In the genomic region with DNA sequence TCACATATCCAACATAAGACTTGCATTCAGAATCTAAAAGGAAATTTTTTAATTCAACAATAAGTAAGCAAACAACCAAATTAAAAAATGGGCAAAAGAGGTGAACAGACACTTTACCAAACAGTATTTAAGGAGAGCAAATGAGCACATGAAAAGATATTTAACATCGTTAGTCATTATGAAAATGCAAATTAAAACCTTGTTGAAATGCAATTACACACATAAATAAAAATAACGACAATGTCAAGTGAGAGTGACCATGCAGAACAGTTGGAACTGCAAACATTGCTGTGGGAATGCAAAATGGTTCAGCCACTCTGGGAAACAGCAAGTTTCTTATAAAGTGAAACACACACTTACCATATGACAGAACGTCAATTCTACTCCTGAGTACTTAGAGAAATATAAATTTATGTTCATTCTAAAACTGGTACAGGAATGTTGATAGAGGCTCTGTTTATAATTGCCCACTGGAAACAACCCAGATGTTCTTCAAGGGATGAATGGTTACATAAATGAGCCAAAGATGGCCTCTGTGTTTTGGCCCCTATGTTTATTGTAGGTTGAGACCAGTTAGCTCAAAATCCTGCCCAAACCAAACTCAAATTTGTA, we compare ENCODE assay signal across 1 cellular context.
TF ChIP-seq lines count a peak whose summit lies in the region.

No MANE protein-coding gene starts in this region.

TF ChIP-seq in K562, 482 proteins besides CTCF, POLR2A, EP300 and RAD21 (continued from another document and continues in another):
- TF ChIP-seq, protein P1, sequence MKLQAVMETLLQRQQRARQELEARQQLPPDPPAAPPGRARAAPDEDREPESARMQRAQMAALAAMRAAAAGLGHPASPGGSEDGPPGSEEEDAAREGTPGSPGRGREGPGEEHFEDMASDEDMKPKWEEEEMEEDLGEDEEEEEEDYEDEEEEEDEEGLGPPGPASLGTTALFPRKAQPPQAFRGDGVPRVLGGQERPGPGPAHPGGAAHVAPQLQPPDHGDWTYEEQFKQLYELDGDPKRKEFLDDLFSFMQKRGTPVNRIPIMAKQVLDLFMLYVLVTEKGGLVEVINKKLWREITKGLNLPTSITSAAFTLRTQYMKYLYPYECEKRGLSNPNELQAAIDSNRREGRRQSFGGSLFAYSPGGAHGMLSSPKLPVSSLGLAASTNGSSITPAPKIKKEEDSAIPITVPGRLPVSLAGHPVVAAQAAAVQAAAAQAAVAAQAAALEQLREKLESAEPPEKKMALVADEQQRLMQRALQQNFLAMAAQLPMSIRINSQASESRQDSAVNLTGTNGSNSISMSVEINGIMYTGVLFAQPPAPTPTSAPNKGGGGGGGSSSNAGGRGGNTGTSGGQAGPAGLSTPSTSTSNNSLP (IDR thresholded peaks at IDR 0.05; ENCODE audit: borderline replicate concordance, low read depth, low read length): no peak
- TF ChIP-seq ZNF76 (CRISPR knock-in tag; IDR thresholded peaks at IDR 0.05; ENCODE audit: borderline replicate concordance) (no peak), MBD2 (IDR thresholded peaks at IDR 0.05; ENCODE audit: borderline replicate concordance, low read depth) (no peak), NR1H2 (CRISPR knock-in tag; IDR thresholded peaks at IDR 0.05) (no peak), KDM5B (IDR thresholded peaks at IDR 0.05; ENCODE audit: insufficient replicate concordance, low read depth, low read length) (no peak), GATA2 (CRISPR knock-in tag; IDR thresholded peaks at IDR 0.05) (no peak), SMAD3 (CRISPR knock-in tag; conservative IDR thresholded peaks at IDR 0.05) (0 out of 2 replicates have a peak, but pooled peaks have one; percentile 26), PURB (CRISPR knock-in tag; IDR thresholded peaks at IDR 0.05; ENCODE audit: low read depth) (no peak), KLF6 (CRISPR knock-in tag; IDR thresholded peaks at IDR 0.05; ENCODE audit: borderline replicate concordance) (no peak), TCFL5 (CRISPR knock-in tag; conservative IDR thresholded peaks at IDR 0.05) (no peak), L3MBTL2 (IDR thresholded peaks at IDR 0.05) (no peak), TEAD1 (CRISPR knock-in tag; IDR thresholded peaks at IDR 0.05) (no peak; a peak in 1 of 4 replicates), CSDE1 (IDR thresholded peaks at IDR 0.05) (no peak), FOXA3 (CRISPR knock-in tag; conservative IDR thresholded peaks at IDR 0.05 in 1 of 2, IDR thresholded peaks at IDR 0.05 in 1 of 2) (0 out of 4 replicates have a peak, but pooled peaks of 1 of the 2 experiments have one; percentile 4), JUNB (CRISPR knock-in tag; conservative IDR thresholded peaks at IDR 0.05) (no peak), CBX2 (IDR thresholded peaks at IDR 0.05; ENCODE audit: insufficient read depth, low read length, poor library complexity, severe bottlenecking) (no peak), NONO (IDR thresholded peaks at IDR 0.05; ENCODE audit: low read depth in 2 of 2, low read length in 1 of 2) (no peak), RBFOX2 (IDR thresholded peaks at IDR 0.05; ENCODE audit: low read depth, low read length) (peak; percentile 56), EZH2 (IDR thresholded peaks at IDR 0.05; ENCODE audit: borderline replicate concordance, low read depth, low read length) (no peak), STAT5A (IDR thresholded peaks at IDR 0.05; ENCODE audit: borderline replicate concordance, low read length) (no peak), XRCC5 (IDR thresholded peaks at IDR 0.05; ENCODE audit: low read depth, low read length) (no peak), SMARCC2 (IDR thresholded peaks at IDR 0.05; ENCODE audit: low read depth) (no peak), BRCA1 (IDR thresholded peaks at IDR 0.05) (no peak), BRCA1 (CRISPR knock-in tag; IDR thresholded peaks at IDR 0.05) (no peak), FUS (optimal IDR thresholded peaks at IDR 0.05; ENCODE audit: low read depth, low read length) (no peak), TBP (optimal IDR thresholded peaks at IDR 0.05; ENCODE audit: low read depth, low read length) (no peak), HDAC8 (tag; IDR thresholded peaks at IDR 0.05) (no peak), ZNF79 (CRISPR knock-in tag; IDR thresholded peaks at IDR 0.05; ENCODE audit: low read depth) (no peak), CBFA2T3 (IDR thresholded peaks at IDR 0.05) (no peak), TAF1 (IDR thresholded peaks at IDR 0.05; ENCODE audit: control insufficient read depth, extremely low read depth, insufficient read depth, low read length, severe bottlenecking) (no peak), C11orf30 (IDR thresholded peaks at IDR 0.05; ENCODE audit: low read depth) (no peak), E2F3 (CRISPR knock-in tag; IDR thresholded peaks at IDR 0.05) (no peak), U2AF2 (optimal IDR thresholded peaks at IDR 0.05; ENCODE audit: low read depth, low read length) (no peak), BCOR (IDR thresholded peaks at IDR 0.05) (no peak), SPI1 (IDR thresholded peaks at IDR 0.05; ENCODE audit: borderline replicate concordance, low read depth, low read length) (no peak), NCOA2 (IDR thresholded peaks at IDR 0.05; ENCODE audit: partially characterized antibody in 2 of 2) (no peak), NCOA6 (IDR thresholded peaks at IDR 0.05) (no peak), MEIS2 (IDR thresholded peaks at IDR 0.05; ENCODE audit: partially characterized antibody) (peak; percentile 62), MXI1 (IDR thresholded peaks at IDR 0.05; ENCODE audit: low read depth, low read length) (no peak), HDAC3 (IDR thresholded peaks at IDR 0.05; ENCODE audit: borderline replicate concordance, partially characterized antibody) (peak; percentile 15), FOSL1 (tag; conservative IDR thresholded peaks at IDR 0.05) (peak; percentile 12; the same call in 1 of the 2 replicates)
- TF ChIP-seq, protein P2, sequence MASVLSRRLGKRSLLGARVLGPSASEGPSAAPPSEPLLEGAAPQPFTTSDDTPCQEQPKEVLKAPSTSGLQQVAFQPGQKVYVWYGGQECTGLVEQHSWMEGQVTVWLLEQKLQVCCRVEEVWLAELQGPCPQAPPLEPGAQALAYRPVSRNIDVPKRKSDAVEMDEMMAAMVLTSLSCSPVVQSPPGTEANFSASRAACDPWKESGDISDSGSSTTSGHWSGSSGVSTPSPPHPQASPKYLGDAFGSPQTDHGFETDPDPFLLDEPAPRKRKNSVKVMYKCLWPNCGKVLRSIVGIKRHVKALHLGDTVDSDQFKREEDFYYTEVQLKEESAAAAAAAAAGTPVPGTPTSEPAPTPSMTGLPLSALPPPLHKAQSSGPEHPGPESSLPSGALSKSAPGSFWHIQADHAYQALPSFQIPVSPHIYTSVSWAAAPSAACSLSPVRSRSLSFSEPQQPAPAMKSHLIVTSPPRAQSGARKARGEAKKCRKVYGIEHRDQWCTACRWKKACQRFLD (CRISPR knock-in tag; IDR thresholded peaks at IDR 0.05): peak; percentile 25; the same call in 1 of the 2 replicates
- TF ChIP-seq, protein P3, sequence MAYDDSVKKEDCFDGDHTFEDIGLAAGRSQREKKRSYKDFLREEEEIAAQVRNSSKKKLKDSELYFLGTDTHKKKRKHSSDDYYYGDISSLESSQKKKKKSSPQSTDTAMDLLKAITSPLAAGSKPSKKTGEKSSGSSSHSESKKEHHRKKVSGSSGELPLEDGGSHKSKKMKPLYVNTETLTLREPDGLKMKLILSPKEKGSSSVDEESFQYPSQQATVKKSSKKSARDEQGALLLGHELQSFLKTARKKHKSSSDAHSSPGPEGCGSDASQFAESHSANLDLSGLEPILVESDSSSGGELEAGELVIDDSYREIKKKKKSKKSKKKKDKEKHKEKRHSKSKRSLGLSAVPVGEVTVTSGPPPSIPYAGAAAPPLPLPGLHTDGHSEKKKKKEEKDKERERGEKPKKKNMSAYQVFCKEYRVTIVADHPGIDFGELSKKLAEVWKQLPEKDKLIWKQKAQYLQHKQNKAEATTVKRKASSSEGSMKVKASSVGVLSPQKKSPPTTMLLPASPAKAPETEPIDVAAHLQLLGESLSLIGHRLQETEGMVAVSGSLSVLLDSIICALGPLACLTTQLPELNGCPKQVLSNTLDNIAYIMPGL (CRISPR knock-in tag; IDR thresholded peaks at IDR 0.05): no peak
- TF ChIP-seq, protein P4, sequence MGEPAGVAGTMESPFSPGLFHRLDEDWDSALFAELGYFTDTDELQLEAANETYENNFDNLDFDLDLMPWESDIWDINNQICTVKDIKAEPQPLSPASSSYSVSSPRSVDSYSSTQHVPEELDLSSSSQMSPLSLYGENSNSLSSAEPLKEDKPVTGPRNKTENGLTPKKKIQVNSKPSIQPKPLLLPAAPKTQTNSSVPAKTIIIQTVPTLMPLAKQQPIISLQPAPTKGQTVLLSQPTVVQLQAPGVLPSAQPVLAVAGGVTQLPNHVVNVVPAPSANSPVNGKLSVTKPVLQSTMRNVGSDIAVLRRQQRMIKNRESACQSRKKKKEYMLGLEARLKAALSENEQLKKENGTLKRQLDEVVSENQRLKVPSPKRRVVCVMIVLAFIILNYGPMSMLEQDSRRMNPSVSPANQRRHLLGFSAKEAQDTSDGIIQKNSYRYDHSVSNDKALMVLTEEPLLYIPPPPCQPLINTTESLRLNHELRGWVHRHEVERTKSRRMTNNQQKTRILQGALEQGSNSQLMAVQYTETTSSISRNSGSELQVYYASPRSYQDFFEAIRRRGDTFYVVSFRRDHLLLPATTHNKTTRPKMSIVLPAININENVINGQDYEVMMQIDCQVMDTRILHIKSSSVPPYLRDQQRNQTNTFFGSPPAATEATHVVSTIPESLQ (CRISPR knock-in tag; IDR thresholded peaks at IDR 0.05): no peak
- TF ChIP-seq, protein P5, sequence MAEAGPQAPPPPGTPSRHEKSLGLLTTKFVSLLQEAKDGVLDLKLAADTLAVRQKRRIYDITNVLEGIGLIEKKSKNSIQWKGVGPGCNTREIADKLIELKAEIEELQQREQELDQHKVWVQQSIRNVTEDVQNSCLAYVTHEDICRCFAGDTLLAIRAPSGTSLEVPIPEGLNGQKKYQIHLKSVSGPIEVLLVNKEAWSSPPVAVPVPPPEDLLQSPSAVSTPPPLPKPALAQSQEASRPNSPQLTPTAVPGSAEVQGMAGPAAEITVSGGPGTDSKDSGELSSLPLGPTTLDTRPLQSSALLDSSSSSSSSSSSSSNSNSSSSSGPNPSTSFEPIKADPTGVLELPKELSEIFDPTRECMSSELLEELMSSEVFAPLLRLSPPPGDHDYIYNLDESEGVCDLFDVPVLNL (CRISPR knock-in tag; IDR thresholded peaks at IDR 0.05; ENCODE audit: low read depth): no peak
- TF ChIP-seq, protein P6, sequence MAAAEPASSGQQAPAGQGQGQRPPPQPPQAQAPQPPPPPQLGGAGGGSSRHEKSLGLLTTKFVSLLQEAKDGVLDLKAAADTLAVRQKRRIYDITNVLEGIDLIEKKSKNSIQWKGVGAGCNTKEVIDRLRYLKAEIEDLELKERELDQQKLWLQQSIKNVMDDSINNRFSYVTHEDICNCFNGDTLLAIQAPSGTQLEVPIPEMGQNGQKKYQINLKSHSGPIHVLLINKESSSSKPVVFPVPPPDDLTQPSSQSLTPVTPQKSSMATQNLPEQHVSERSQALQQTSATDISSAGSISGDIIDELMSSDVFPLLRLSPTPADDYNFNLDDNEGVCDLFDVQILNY (CRISPR knock-in tag; IDR thresholded peaks at IDR 0.05): no peak
- TF ChIP-seq, protein P7, sequence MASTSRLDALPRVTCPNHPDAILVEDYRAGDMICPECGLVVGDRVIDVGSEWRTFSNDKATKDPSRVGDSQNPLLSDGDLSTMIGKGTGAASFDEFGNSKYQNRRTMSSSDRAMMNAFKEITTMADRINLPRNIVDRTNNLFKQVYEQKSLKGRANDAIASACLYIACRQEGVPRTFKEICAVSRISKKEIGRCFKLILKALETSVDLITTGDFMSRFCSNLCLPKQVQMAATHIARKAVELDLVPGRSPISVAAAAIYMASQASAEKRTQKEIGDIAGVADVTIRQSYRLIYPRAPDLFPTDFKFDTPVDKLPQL (IDR thresholded peaks at IDR 0.05; ENCODE audit: extremely low read depth, insufficient read length): no peak
- TF ChIP-seq, protein P8, sequence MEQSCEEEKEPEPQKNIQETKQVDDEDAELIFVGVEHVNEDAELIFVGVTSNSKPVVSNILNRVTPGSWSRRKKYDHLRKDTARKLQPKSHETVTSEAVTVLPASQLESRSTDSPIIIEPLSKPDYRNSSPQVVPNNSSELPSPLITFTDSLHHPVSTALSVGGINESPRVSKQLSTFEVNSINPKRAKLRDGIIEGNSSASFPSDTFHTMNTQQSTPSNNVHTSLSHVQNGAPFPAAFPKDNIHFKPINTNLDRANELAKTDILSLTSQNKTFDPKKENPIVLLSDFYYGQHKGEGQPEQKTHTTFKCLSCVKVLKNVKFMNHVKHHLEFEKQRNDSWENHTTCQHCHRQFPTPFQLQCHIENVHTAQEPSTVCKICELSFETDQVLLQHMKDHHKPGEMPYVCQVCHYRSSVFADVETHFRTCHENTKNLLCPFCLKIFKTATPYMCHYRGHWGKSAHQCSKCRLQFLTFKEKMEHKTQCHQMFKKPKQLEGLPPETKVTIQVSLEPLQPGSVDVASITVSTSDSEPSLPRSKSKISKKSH (CRISPR knock-in tag; IDR thresholded peaks at IDR 0.05): no peak
- TF ChIP-seq, protein P9, sequence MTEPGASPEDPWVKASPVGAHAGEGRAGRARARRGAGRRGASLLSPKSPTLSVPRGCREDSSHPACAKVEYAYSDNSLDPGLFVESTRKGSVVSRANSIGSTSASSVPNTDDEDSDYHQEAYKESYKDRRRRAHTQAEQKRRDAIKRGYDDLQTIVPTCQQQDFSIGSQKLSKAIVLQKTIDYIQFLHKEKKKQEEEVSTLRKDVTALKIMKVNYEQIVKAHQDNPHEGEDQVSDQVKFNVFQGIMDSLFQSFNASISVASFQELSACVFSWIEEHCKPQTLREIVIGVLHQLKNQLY (CRISPR knock-in tag; conservative IDR thresholded peaks at IDR 0.05): no peak
- TF ChIP-seq, protein P10, sequence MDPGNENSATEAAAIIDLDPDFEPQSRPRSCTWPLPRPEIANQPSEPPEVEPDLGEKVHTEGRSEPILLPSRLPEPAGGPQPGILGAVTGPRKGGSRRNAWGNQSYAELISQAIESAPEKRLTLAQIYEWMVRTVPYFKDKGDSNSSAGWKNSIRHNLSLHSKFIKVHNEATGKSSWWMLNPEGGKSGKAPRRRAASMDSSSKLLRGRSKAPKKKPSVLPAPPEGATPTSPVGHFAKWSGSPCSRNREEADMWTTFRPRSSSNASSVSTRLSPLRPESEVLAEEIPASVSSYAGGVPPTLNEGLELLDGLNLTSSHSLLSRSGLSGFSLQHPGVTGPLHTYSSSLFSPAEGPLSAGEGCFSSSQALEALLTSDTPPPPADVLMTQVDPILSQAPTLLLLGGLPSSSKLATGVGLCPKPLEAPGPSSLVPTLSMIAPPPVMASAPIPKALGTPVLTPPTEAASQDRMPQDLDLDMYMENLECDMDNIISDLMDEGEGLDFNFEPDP (CRISPR knock-in tag; IDR thresholded peaks at IDR 0.05): no peak
- TF ChIP-seq, protein P11, sequence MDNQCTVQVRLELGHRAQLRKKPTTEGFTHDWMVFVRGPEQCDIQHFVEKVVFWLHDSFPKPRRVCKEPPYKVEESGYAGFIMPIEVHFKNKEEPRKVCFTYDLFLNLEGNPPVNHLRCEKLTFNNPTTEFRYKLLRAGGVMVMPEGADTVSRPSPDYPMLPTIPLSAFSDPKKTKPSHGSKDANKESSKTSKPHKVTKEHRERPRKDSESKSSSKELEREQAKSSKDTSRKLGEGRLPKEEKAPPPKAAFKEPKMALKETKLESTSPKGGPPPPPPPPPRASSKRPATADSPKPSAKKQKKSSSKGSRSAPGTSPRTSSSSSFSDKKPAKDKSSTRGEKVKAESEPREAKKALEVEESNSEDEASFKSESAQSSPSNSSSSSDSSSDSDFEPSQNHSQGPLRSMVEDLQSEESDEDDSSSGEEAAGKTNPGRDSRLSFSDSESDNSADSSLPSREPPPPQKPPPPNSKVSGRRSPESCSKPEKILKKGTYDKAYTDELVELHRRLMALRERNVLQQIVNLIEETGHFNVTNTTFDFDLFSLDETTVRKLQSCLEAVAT (IDR thresholded peaks at IDR 0.05): peak; percentile 80 to 94; a peak in 3 of 4 replicates
